In the genomic region with DNA sequence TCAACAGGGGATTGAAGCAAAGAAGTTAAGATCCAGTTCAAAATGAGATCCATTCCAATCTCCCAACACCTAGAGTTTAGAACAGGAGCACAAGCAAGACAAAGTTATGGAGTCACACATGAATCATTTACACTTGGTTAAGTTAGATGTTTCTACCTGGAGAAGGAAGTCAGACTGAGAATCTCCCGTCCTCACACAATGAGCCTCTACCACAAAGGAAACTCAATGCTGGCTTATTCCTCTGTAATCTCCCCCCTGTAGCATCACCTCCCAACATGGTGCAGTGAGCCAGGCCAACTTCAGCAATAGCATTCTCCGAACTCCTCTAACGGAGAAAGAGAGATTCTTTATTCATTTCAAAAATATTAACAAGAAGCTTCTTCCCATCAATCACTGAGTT, we compare ENCODE assay signal across 20 cellular contexts.
DNase-seq lines count a peak whose midpoint lies in the region; ATAC-seq and TF ChIP-seq lines count a peak whose summit lies in the region.
"Had no signal": no experiment of that assay in that cellular context is flagged by ENCODE, and none has a peak within 500 bp of the region (broad histone marks: within the 10 kb centered on the region; RNA-seq: fewer than 3 reads in every experiment).

No MANE protein-coding gene starts in this region.

- intact Hi-C loops in activated naive CD4-positive, alpha-beta T cell treated with anti-CD3 and anti-CD28 coated beads for 36 hours (cut with micrococcal nuclease): no loop called here

- CTCF ChIA-PET in activated naive CD4-positive, alpha-beta T cell treated with anti-CD3 and anti-CD28 coated beads for 36 hours (lab: Charles Lee): no interaction called here

- peak; percentile 26 for DNase-seq in activated naive CD4-positive, alpha-beta T cell treated with anti-CD3 and anti-CD28 coated beads for 36 hours
- no peak for DNase-seq in activated naive CD4-positive, alpha-beta T cell treated with Interleukin-2 at 50 U/mL for 16 hours
- no peak for DNase-seq in T-helper 17 cell
- no peak for DNase-seq in activated naive CD4-positive, alpha-beta T cell treated with anti-CD3 and anti-CD28 coated beads, Interleukin-2, amount 50 U/mL, for 72 hours (ENCODE audit: low spot score in 2 of 2)
- DNase-seq in DMS153 treated with DMSO at 0.1 percent for 48 hours (lab: John Stamatoyannopoulos, UW; ENCODE audit: unreplicated experiment): no peak
- DNase-seq in midbrain (lab: John Stamatoyannopoulos, UW): no peak
- DNase-seq: CD4-positive, CD25-positive, alpha-beta regulatory T cell; COR-L47; DND-41; MV-4-11; NCI-H1105 treated with DMSO at 0.1 percent for 48 hours; NCI-H2029 treated with DMSO at 0.1 percent for 48 hours; NCI-H226; NCI-H510A treated with DMSO at 0.1 percent for 48 hours; NCI-H748 treated with DMSO at 0.1 percent for 48 hours; PC-9; RPMI8226 had no signal

- peaks cover 89% of the 10 kb centered on the region for H3K4me1 Mint-ChIP-seq in activated naive CD4-positive, alpha-beta T cell treated with anti-CD3 and anti-CD28 coated beads for 36 hours (ENCODE audit: low read depth)
- peaks cover 58% of the 10 kb centered on the region for H3K4me1 Mint-ChIP-seq in T-helper 17 cell

- no peaks in the 10 kb centered on the region for H3K27me3 ChIP-seq in parathyroid adenoma (ENCODE audit: control insufficient read depth, insufficient read depth, low read length)

- peaks cover 7% of the 10 kb centered on the region for H3K9me3 Mint-ChIP-seq in activated naive CD4-positive, alpha-beta T cell treated with anti-CD3 and anti-CD28 coated beads for 36 hours
- H3K9me3 Mint-ChIP-seq in activated naive CD4-positive, alpha-beta T cell treated with anti-CD3 and anti-CD28 coated beads, Interleukin-2, amount 50 U/mL, for 72 hours: peaks cover 9 to 12% of the 10 kb centered on the region in 2 donors
- H3K9me3 Mint-ChIP-seq: IgD-negative memory B cell had no signal

- H3K27ac Mint-ChIP-seq in activated naive CD4-positive, alpha-beta T cell treated with anti-CD3 and anti-CD28 coated beads for 36 hours: peak overlapping the region; percentile 46
- H3K27ac Mint-ChIP-seq in T-helper 17 cell: peak overlapping the region; percentile 49
- H3K27ac Mint-ChIP-seq in activated naive CD4-positive, alpha-beta T cell treated with anti-CD3 and anti-CD28 coated beads, Interleukin-2, amount 50 U/mL, for 72 hours: peak overlapping the region in 1 of 2 donors; percentile 26
- H3K27ac Mint-ChIP-seq: CD4-positive, CD25-positive, alpha-beta regulatory T cell; IgD-negative memory B cell had no signal

- peak overlapping the region; percentile 70 for H3K27ac ChIP-seq in parathyroid adenoma
- H3K27ac ChIP-seq: PC-9 had no signal

- no peak overlapping the region for H3K4me3 ChIP-seq in parathyroid adenoma (ENCODE audit: low read depth, low read length)
- H3K4me3 ChIP-seq: GM12878, PC-9 had no signal

- peaks cover 10% of the 10 kb centered on the region for H3K4me1 ChIP-seq in parathyroid adenoma

- peak overlapping the region; percentile 39 for H2AFZ ChIP-seq in parathyroid adenoma
- H2AFZ ChIP-seq: PC-9 had no signal

- no peaks in the 10 kb centered on the region for H3K36me3 ChIP-seq in parathyroid adenoma (ENCODE audit: control insufficient read depth, insufficient read depth, low read length)

- no peak overlapping the region for H3K9ac ChIP-seq in parathyroid adenoma

- H3K4me2 ChIP-seq in parathyroid adenoma (ENCODE audit: low read length): no peak overlapping the region
- H3K4me2 ChIP-seq: PC-9 had no signal

- H3K79me2 ChIP-seq in parathyroid adenoma: no peaks in the 10 kb centered on the region

- no peak overlapping the region for H3K4me3 Mint-ChIP-seq in activated naive CD4-positive, alpha-beta T cell treated with anti-CD3 and anti-CD28 coated beads for 36 hours
- no peak overlapping the region for H3K4me3 Mint-ChIP-seq in T-helper 17 cell
- H3K4me3 Mint-ChIP-seq: CD4-positive, CD25-positive, alpha-beta regulatory T cell; IgD-negative memory B cell had no signal

- no peak for TF ChIP-seq CTCF in parathyroid adenoma (IDR thresholded peaks at IDR 0.05)

- H3K9me3 ChIP-seq in T-helper 17 cell (ENCODE audit: control insufficient read depth, low read length, poor library complexity, severe bottlenecking) (no peaks in the 10 kb centered on the region), parathyroid adenoma (ENCODE audit: control insufficient read depth, low read length) (no peaks in the 10 kb centered on the region)

- H3K27me3 Mint-ChIP-seq in activated naive CD4-positive, alpha-beta T cell treated with anti-CD3 and anti-CD28 coated beads for 36 hours (ENCODE audit: low read depth): no peaks in the 10 kb centered on the region
- H3K27me3 Mint-ChIP-seq in T-helper 17 cell: no peaks in the 10 kb centered on the region
- H3K27me3 Mint-ChIP-seq: CD4-positive, CD25-positive, alpha-beta regulatory T cell; IgD-negative memory B cell had no signal

- peaks cover 10% of the 10 kb centered on the region for H3K36me3 Mint-ChIP-seq in activated naive CD4-positive, alpha-beta T cell treated with anti-CD3 and anti-CD28 coated beads for 36 hours (ENCODE audit: low read depth)
- H3K36me3 Mint-ChIP-seq in T-helper 17 cell (ENCODE audit: low read depth): peaks cover 3% of the 10 kb centered on the region
- H3K36me3 Mint-ChIP-seq in activated naive CD4-positive, alpha-beta T cell treated with anti-CD3 and anti-CD28 coated beads, Interleukin-2, amount 50 U/mL, for 72 hours: peaks cover 4 to 45% of the 10 kb centered on the region in 2 donors
- H3K36me3 Mint-ChIP-seq: CD4-positive, CD25-positive, alpha-beta regulatory T cell had no signal

- no peak for ATAC-seq in T-helper 17 cell
- ATAC-seq in activated naive CD4-positive, alpha-beta T cell treated with anti-CD3 and anti-CD28 coated beads, Interleukin-2, amount 50 U/mL, for 72 hours: peak; percentile 23 to 53
- ATAC-seq: GM12878 had no signal
